Comparison of ENCODE assay signal across 1 cellular context in the genomic region with DNA sequence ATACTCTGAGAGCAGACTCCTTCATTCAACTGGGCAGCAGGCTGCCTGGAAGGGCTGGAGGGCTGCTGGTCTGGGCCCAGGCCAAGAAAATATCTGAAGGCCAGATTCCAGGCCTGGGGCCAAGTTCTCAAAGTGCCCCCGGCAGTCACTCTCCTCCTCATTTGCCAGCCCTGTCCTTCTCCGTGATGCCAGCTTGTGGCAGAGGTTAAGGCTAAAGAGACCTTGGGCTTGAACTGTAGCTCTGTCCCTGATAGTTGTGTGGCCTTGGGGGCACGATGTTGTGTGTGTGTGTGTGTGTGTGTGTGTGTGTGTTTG.
TF ChIP-seq lines count a peak whose summit lies in the region.

No MANE protein-coding gene starts in this region.

TF ChIP-seq in IMR-90, 13 proteins besides CTCF, POLR2A, EP300 and RAD21:
- TF ChIP-seq SMC3 (IDR thresholded peaks at IDR 0.05; ENCODE audit: low read depth, low read length) (no peak), RFX5 (IDR thresholded peaks at IDR 0.05; ENCODE audit: low read depth, low read length) (no peak), CHD1 (IDR thresholded peaks at IDR 0.05; ENCODE audit: low read depth, low read length) (no peak), MXI1 (IDR thresholded peaks at IDR 0.05; ENCODE audit: borderline replicate concordance, low read depth, low read length) (no peak), CEBPB (IDR thresholded peaks at IDR 0.05; ENCODE audit: low read depth, low read length) (no peak), MAZ (IDR thresholded peaks at IDR 0.05; ENCODE audit: borderline replicate concordance, low read depth, low read length) (no peak), BHLHE40 (IDR thresholded peaks at IDR 0.05; ENCODE audit: low read depth, low read length) (no peak), RCOR1 (IDR thresholded peaks at IDR 0.05; ENCODE audit: insufficient replicate concordance, low read length) (no peak), NFE2L2 (IDR thresholded peaks at IDR 0.05; ENCODE audit: low read depth, low read length) (no peak), MAFK (IDR thresholded peaks at IDR 0.05; ENCODE audit: low read depth, low read length) (no peak), FOS (IDR thresholded peaks at IDR 0.05; ENCODE audit: low read depth, low read length) (no peak)
- TF ChIP-seq, protein P1, sequence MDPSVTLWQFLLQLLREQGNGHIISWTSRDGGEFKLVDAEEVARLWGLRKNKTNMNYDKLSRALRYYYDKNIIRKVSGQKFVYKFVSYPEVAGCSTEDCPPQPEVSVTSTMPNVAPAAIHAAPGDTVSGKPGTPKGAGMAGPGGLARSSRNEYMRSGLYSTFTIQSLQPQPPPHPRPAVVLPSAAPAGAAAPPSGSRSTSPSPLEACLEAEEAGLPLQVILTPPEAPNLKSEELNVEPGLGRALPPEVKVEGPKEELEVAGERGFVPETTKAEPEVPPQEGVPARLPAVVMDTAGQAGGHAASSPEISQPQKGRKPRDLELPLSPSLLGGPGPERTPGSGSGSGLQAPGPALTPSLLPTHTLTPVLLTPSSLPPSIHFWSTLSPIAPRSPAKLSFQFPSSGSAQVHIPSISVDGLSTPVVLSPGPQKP (IDR thresholded peaks at IDR 0.05; ENCODE audit: borderline replicate concordance, low read depth, low read length), result no peak
- TF ChIP-seq, protein P2, sequence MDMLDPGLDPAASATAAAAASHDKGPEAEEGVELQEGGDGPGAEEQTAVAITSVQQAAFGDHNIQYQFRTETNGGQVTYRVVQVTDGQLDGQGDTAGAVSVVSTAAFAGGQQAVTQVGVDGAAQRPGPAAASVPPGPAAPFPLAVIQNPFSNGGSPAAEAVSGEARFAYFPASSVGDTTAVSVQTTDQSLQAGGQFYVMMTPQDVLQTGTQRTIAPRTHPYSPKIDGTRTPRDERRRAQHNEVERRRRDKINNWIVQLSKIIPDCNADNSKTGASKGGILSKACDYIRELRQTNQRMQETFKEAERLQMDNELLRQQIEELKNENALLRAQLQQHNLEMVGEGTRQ (IDR thresholded peaks at IDR 0.05; ENCODE audit: low read depth, low read length), result no peak
